ENCODE assay signal across 27 cellular contexts in the genomic region with DNA sequence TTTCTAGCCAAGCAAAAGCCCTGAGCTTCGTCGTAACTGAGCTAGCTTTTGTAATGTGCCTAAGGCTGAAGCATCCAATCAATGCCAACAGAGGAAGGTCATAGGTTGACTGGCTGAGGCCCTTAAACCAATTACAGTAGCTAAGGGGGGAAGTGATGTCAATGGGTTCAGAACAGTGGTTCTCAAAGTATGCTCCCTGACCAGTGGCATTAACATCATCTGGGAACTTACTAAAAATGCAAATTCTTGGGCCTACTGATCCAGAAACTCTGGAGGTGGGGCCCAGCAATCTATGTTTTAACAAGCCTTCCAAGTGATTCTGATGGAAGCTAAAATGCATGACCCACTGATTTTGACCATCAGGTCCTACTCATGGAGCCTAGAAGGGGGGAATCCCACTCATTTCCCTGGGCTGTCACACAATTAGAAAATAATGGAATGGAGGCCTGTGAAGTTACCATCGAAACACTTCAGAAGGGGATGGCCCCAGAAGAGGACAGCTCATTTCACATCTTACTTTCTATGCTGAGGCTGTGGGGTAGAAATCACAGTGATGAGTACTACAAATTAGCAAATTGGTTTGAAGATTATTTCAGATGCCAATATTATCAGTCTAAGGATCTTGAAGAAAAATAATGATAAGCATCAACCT. TPM values are rescaled to one million over a fixed set of nuclear protein-coding genes. Genes with fewer than 3 reads are reported as not detected.
DNase-seq lines count a peak whose midpoint lies in the region; ATAC-seq and TF ChIP-seq lines count a peak whose summit lies in the region.
"Had no signal": no experiment of that assay in that cellular context is flagged by ENCODE, and none has a peak within 500 bp of the region (broad histone marks: within the 10 kb centered on the region; RNA-seq: fewer than 3 reads in every experiment).

No MANE protein-coding gene starts in this region.

- no peak for TF ChIP-seq CTCF in GM10248 (IDR thresholded peaks at IDR 0.05; ENCODE audit: control extremely low read depth, extremely low read depth, low read depth, missing control alignments)
- no peak for TF ChIP-seq CTCF in osteoblast (IDR thresholded peaks at IDR 0.05; ENCODE audit: extremely low read depth, low read depth, low read length)

- no peaks in the 10 kb centered on the region for H4K20me1 ChIP-seq in osteoblast (ENCODE audit: insufficient read depth, low read length)

- H3K36me3 ChIP-seq in osteoblast (ENCODE audit: insufficient read depth, low read length): no peaks in the 10 kb centered on the region
- H3K36me3 ChIP-seq: ascending aorta, esophagus squamous epithelium, gastrocnemius medialis, left lung, upper lobe of left lung had no signal

- no peak overlapping the region for H3K27ac ChIP-seq in osteoblast (ENCODE audit: low read depth, low read length)
- H3K27ac ChIP-seq: 22Rv1, ascending aorta, esophagus squamous epithelium, gastrocnemius medialis, left lung, upper lobe of left lung had no signal

- DNase-seq in GM10248 (ENCODE audit: extremely low spot score): peak; percentile 23
- DNase-seq in activated CD4-positive, alpha-beta T cell treated with anti-CD3 and anti-CD28 coated beads, Interleukin-2, amount 50 U/mL, for 48 hours: no peak
- DNase-seq in kidney glomerular epithelial cell (lab: John Stamatoyannopoulos, UW): no peak
- no peak for DNase-seq in osteoblast (ENCODE audit: insufficient read length, low spot score, missing footprints)
- DNase-seq in GOT3 (lab: John Stamatoyannopoulos, UW): no peak
- DNase-seq: activated naive CD8-positive, alpha-beta T cell treated with anti-CD3 and anti-CD28 coated beads for 36 hours; cortex of kidney; EL; esophagus squamous epithelium; gastrocnemius medialis; H9; hippocampal formation; left lung; naive B cell; NCI-H1417 treated with DMSO at 0.1 percent for 48 hours; NCI-H2107; NCI-H446 treated with DMSO at 0.1 percent for 48 hours; nucleus accumbens; PC-3; Right ventricle myocardium superior; T-helper 9 cell; upper lobe of left lung had no signal

- peaks cover 6% of the 10 kb centered on the region for H3K4me1 ChIP-seq in osteoblast (ENCODE audit: insufficient read depth, low read length)
- H3K4me1 ChIP-seq: ascending aorta had no signal

- ATAC-seq in GM19351 (IDR thresholded peaks at IDR 0.05; ENCODE audit: unreplicated experiment) (peak; percentile 42), HG02623 (IDR thresholded peaks at IDR 0.05; ENCODE audit: unreplicated experiment) (peak; percentile 28), HG03378 (IDR thresholded peaks at IDR 0.05; ENCODE audit: unreplicated experiment) (peak; percentile 41)
- ATAC-seq: gastrocnemius medialis, left lung, PC-3 had no signal

- no peaks in the 10 kb centered on the region for H3K79me2 ChIP-seq in osteoblast (ENCODE audit: insufficient read depth, low read length)

- CTCF ChIA-PET in GM10248 (lab: Yijun Ruan, JAX): interaction anchor here (1.0 to 1.2 kb wide), 3 partner anchors 12 to 222 kb away, joined by 3 to 6 read pairs (median 3); no protein-coding TSS in a partner anchor

- no peak overlapping the region for H2AFZ ChIP-seq in osteoblast (ENCODE audit: low read length)

- POLR2A ChIA-PET in GM10248 (lab: Yijun Ruan, JAX): no interaction called here

- no peaks in the 10 kb centered on the region for H3K9me3 ChIP-seq in osteoblast (ENCODE audit: low read depth, low read length)
- H3K9me3 ChIP-seq: ascending aorta, esophagus squamous epithelium, gastrocnemius medialis, left lung, upper lobe of left lung had no signal

- H3K4me3 ChIP-seq in osteoblast (ENCODE audit: insufficient read depth, low read length): no peak overlapping the region
- H3K4me3 ChIP-seq: ascending aorta, esophagus squamous epithelium, gastrocnemius medialis, left lung, upper lobe of left lung had no signal

- no peak overlapping the region for H3K4me2 ChIP-seq in osteoblast (ENCODE audit: insufficient read depth, low read length)

- peaks cover 11% of the 10 kb centered on the region for H3K27me3 ChIP-seq in osteoblast (ENCODE audit: insufficient read depth, low read length)
- H3K27me3 ChIP-seq: ascending aorta, gastrocnemius medialis had no signal

RNA-seq across cellular contexts. Expression of gene VLDLR, which starts 4.7 kb away (rescaled TPM):
- total RNA-seq in osteoblast: 5.3 and 10.1 TPM in 2 replicates
